ENCODE assay signal across 18 cellular contexts in genomic region chr4:40536032-40536431, GRCh38.
DNase-seq lines count a peak whose midpoint lies in the region; ATAC-seq and TF ChIP-seq lines count a peak whose summit lies in the region.
"Had no signal": no experiment of that assay in that cellular context is flagged by ENCODE, and none has a peak within 500 bp of the region (broad histone marks: within the 10 kb centered on the region; RNA-seq: fewer than 3 reads in every experiment).

No MANE protein-coding gene starts in this region.

- H3K27ac ChIP-seq in testis, result no peak overlapping the region
- H3K27ac ChIP-seq: foreskin keratinocyte, pancreas, skin epidermis, uterus had no signal

- H3K4me3 ChIP-seq in testis, result no peak overlapping the region
- H3K4me3 ChIP-seq: HAP-1, pancreas, skin epidermis, uterus had no signal

- no peaks in the 10 kb centered on the region for H3K9me3 ChIP-seq in testis
- H3K9me3 ChIP-seq: HAP-1, pancreas, uterus had no signal

- H3K27me3 ChIP-seq in testis, result no peaks in the 10 kb centered on the region
- H3K27me3 ChIP-seq: foreskin keratinocyte, pancreas, uterus had no signal

- ATAC-seq in GM18511 (IDR thresholded peaks at IDR 0.05; ENCODE audit: unreplicated experiment) (peak; percentile 79), GM21423 (IDR thresholded peaks at IDR 0.05; ENCODE audit: unreplicated experiment) (peak; percentile 66), HG03175 (IDR thresholded peaks at IDR 0.05; ENCODE audit: unreplicated experiment) (peak; percentile 51), HG02642 (IDR thresholded peaks at IDR 0.05; ENCODE audit: poor library complexity, unreplicated experiment) (no peak)
- ATAC-seq: foreskin keratinocyte, left ventricle myocardium superior, pancreas had no signal

- H3K4me1 ChIP-seq in testis, result no peaks in the 10 kb centered on the region
- H3K4me1 ChIP-seq: foreskin keratinocyte, HAP-1, pancreas, uterus had no signal

- TF ChIP-seq POLR2A in testis (IDR thresholded peaks at IDR 0.05), result no peak

- WGBS in testis, 2 donors, result 89% methylated on average over 4 of the region's 4 CpGs

- no peaks in the 10 kb centered on the region for H3K36me3 ChIP-seq in testis (ENCODE audit: low read depth, missing control alignments)
- H3K36me3 ChIP-seq: HAP-1, pancreas, uterus had no signal

- peak; percentile 46 for DNase-seq in germinal center (ENCODE audit: low spot score)
- DNase-seq in GM03348 (ENCODE audit: low spot score), result no peak
- DNase-seq in testis, result no peak
- no peak for DNase-seq in NCI-H510A treated with DMSO at 0.1 percent for 48 hours (lab: John Stamatoyannopoulos, UW)
- DNase-seq: activated CD4-positive, alpha-beta memory T cell treated with anti-CD3 and anti-CD28 coated beads for 36 hours; amniotic stem cell; foreskin keratinocyte; left ventricle myocardium superior; pancreas; stimulated activated naive CD4-positive, alpha-beta T cell; T-helper 9 cell; uterus had no signal

- TF ChIP-seq CTCF in testis (IDR thresholded peaks at IDR 0.05), result no peak

- intact Hi-C loops in testis (cut with DNase I; ENCODE audit: low total_unique reads), result no loop called here
